In genomic region chrX:43685221-43685620, GRCh38 we compare ENCODE assay signal across 32 cellular contexts.
"Had no signal": no experiment of that assay in that cellular context is flagged by ENCODE, and none has a peak within 500 bp of the region (broad histone marks: within the 10 kb centered on the region; RNA-seq: fewer than 3 reads in every experiment).

No MANE protein-coding gene starts in this region.

- H3K9me3 ChIP-seq: adrenal gland, body of pancreas, breast epithelium had no signal

- H3K4me1 ChIP-seq: breast epithelium had no signal

- ATAC-seq: activated CD8-positive, alpha-beta T cell treated with anti-CD3 and anti-CD28 coated beads for 36 hours; activated naive CD4-positive, alpha-beta T cell treated with anti-CD3 and anti-CD28 coated beads, Interleukin-2, amount 50 U/mL, for 72 hours; activated T-cell treated with anti-CD3 and anti-CD28 coated beads, Interleukin-2, amount 50 U/mL, for 4 hours; activated T-cell treated with anti-CD3 and anti-CD28 coated beads, Interleukin-2, amount 50 U/mL, for 72 hours; activated T-helper 17 cell treated with anti-CD3 and anti-CD28 coated beads, Interleukin-2, amount 50 U/mL, for 72 hours; body of pancreas had no signal

- H3K27me3 ChIP-seq: adrenal gland, body of pancreas, brain microvascular endothelial cell had no signal

- DNase-seq: activated B cell treated with CpG ODN at 0.5 μM for 24 hours; activated CD4-positive, alpha-beta memory T cell treated with anti-CD3 and anti-CD28 coated beads for 36 hours; activated CD4-positive, alpha-beta T cell treated with anti-CD3 and anti-CD28 coated beads for 4 hours; activated CD4-positive, alpha-beta T cell treated with anti-CD3 and anti-CD28 coated beads, Interleukin-2, amount 10 ng/mL, durations not matched to agents 24 days and 14 days; activated CD4-positive, alpha-beta T cell treated with anti-CD3 and anti-CD28 coated beads, Interleukin-2, amount 50 U/mL, for 1 hour; activated CD4-positive, alpha-beta T cell treated with anti-CD3 and anti-CD28 coated beads, Interleukin-2, amount 50 U/mL, for 4 hours; activated CD4-positive, CD25-positive, alpha-beta regulatory T cell treated with anti-CD3 and anti-CD28 coated beads, Interleukin-2, amount 50 U/mL, for 72 hours; activated CD8-positive, alpha-beta memory T cell treated with anti-CD3 and anti-CD28 coated beads, Interleukin-2, amount 50 U/mL, for 4 hours; activated CD8-positive, alpha-beta T cell treated with anti-CD3 and anti-CD28 coated beads for 36 hours; activated effector memory CD4-positive, alpha-beta T cell treated with anti-CD3 and anti-CD28 coated beads, Interleukin-2, amount 50 U/mL, for 16 hours; activated gamma-delta T cell treated with Interleukin-2 at 50 U/mL for 16 hours; activated naive CD4-positive, alpha-beta T cell; activated naive CD4-positive, alpha-beta T cell treated with anti-CD3 and anti-CD28 coated beads for 36 hours; activated naive CD4-positive, alpha-beta T cell treated with anti-CD3 and anti-CD28 coated beads, Interleukin-2, amount 50 U/mL, for 16 hours; activated naive CD8-positive, alpha-beta T cell treated with anti-CD3 and anti-CD28 coated beads for 36 hours; activated T-cell treated with anti-CD3 and anti-CD28 coated beads for 4 hours; activated T-cell treated with anti-CD3 and anti-CD28 coated beads, Interleukin-2, amount 50 U/mL, for 1 hour; activated T-cell treated with anti-CD3 and anti-CD28 coated beads, Interleukin-2, amount 50 U/mL, for 4 hours; activated T-cell treated with anti-CD3 and anti-CD28 coated beads, Interleukin-2, amount 50 U/mL, for 72 hours; adrenal gland; amniotic stem cell; aorta; body of pancreas; brain microvascular endothelial cell; central memory CD4-positive, alpha-beta T cell; T-helper 2 cell; T-helper 9 cell had no signal

- FAIRE-seq: TTC549 had no signal

- H3K4me3 ChIP-seq: adrenal gland, body of pancreas, breast epithelium had no signal

- H3K36me3 ChIP-seq: adrenal gland, brain microvascular endothelial cell, breast epithelium had no signal

- H3K27ac ChIP-seq: adrenal gland, brain microvascular endothelial cell, breast epithelium, VCaP had no signal
